Comparison of ENCODE assay signal across 31 cellular contexts in the genomic region with DNA sequence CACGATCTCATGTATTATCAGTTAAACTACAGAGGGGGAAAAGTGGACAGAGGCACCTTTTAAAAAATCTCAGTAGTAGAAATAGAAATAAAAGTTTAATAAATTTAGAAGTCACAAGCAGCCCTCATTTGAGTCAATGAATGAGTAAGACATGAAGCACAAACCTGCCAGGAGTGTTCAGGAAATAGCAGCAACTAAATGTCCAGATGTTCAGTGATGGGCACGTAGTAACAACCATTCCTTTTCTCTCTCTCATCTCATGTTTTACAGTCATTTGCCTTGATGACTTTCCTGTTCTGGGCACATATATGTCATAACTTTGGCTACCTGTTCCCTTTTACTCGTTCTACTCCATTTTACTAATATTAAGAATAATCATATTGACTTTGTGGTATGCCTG.
"Had no signal": no experiment of that assay in that cellular context is flagged by ENCODE, and none has a peak within 500 bp of the region (broad histone marks: within the 10 kb centered on the region; RNA-seq: fewer than 3 reads in every experiment).

No MANE protein-coding gene starts in this region.

- DNase-seq: activated B cell treated with CpG ODN at 0.5 μM for 24 hours; activated CD4-positive, alpha-beta memory T cell treated with anti-CD3 and anti-CD28 coated beads, Interleukin-2, amount 10 ng/mL, durations not matched to agents 7 days and 5 days; activated CD4-positive, alpha-beta T cell treated with anti-CD3 and anti-CD28 coated beads for 1 hour; activated CD4-positive, alpha-beta T cell treated with anti-CD3 and anti-CD28 coated beads for 48 hours; activated CD8-positive, alpha-beta memory T cell treated with anti-CD3 and anti-CD28 coated beads for 24 hours; activated CD8-positive, alpha-beta memory T cell treated with anti-CD3 and anti-CD28 coated beads, Interleukin-2, amount 10 ng/mL, durations not matched to agents 7 days and 5 days; activated CD8-positive, alpha-beta memory T cell treated with anti-CD3 and anti-CD28 coated beads, Interleukin-2, amount 50 U/mL, for 48 hours; activated effector memory CD4-positive, alpha-beta T cell treated with Interleukin-2 at 50 U/mL for 16 hours; activated naive CD4-positive, alpha-beta T cell treated with anti-CD3 and anti-CD28 coated beads, Interleukin-2, amount 10 ng/mL, durations not matched to agents 7 days and 5 days; activated naive CD8-positive, alpha-beta T cell treated with anti-CD3 and anti-CD28 coated beads, Interleukin-2, amount 50 U/mL, for 24 hours; activated T-cell treated with anti-CD3 and anti-CD28 coated beads, Interleukin-2, amount 50 U/mL, for 48 hours; anterior cingulate cortex; central memory CD4-positive, alpha-beta T cell; Kasumi-1; MG63; NCI-H1048; NCI-H1105 treated with DMSO at 0.1 percent for 48 hours; NCI-H1436; NCI-H1694; NCI-H1930; NCI-H2081 treated with DMSO at 0.1 percent for 48 hours; NCI-H345; NCI-H526; NCI-H748 treated with DMSO at 0.1 percent for 48 hours; NK-92 treated with Interleukin-12 subunit alpha and Interleukin-12 subunit beta, amount 100 ng/mL, for 24 hours; PC-3; SIG-M5; T-cell; T-helper 17 cell had no signal

- H3K36me3 ChIP-seq: MG63 had no signal

- H3K4me3 ChIP-seq: MG63 had no signal

- H3K27ac ChIP-seq: RWPE1, VCaP had no signal

- H3K27me3 ChIP-seq: MG63 had no signal

- H3K9me3 ChIP-seq: MG63 had no signal
